1 cellular context compared by ENCODE assay signal in genomic region chr9:81414836-81415235, GRCh38.
A peak's percentile ranks its signal among the peaks of the same experiment; 100 is the strongest.
TF ChIP-seq lines count a peak whose summit lies in the region.

No MANE protein-coding gene starts in this region.

TF ChIP-seq in IMR-90, 13 proteins besides CTCF, POLR2A, EP300 and RAD21:
- no peak for TF ChIP-seq ELK1 (IDR thresholded peaks at IDR 0.05; ENCODE audit: borderline replicate concordance, low read depth, low read length)
- 0 out of 2 replicates have a peak, but pooled peaks have one; percentile 4 for TF ChIP-seq CEBPB (IDR thresholded peaks at IDR 0.05; ENCODE audit: low read depth, low read length)
- no peak for TF ChIP-seq MAFK (IDR thresholded peaks at IDR 0.05; ENCODE audit: low read depth, low read length)
- no peak for TF ChIP-seq NFE2L2 (IDR thresholded peaks at IDR 0.05; ENCODE audit: low read depth, low read length)
